ENCODE assay signal across 15 cellular contexts in genomic region chr17:83056583-83057396, GRCh38. TPM values are rescaled to one million over a fixed set of nuclear protein-coding genes. Genes with fewer than 3 reads are reported as not detected.
DNase-seq lines count a peak whose midpoint lies in the region; ATAC-seq and TF ChIP-seq lines count a peak whose summit lies in the region.
"Had no signal": no experiment of that assay in that cellular context is flagged by ENCODE, and none has a peak within 500 bp of the region (broad histone marks: within the 10 kb centered on the region; RNA-seq: fewer than 3 reads in every experiment).

No MANE protein-coding gene starts in this region.

- H3K36me3 ChIP-seq in neural progenitor cell: no peaks in the 10 kb centered on the region
- H3K36me3 ChIP-seq: prostate gland had no signal

- H3K9me3 ChIP-seq in neural progenitor cell (ENCODE audit: low read depth): no peaks in the 10 kb centered on the region
- H3K9me3 ChIP-seq: prostate gland had no signal

- H3K4me3 ChIP-seq in coronary artery: no peak overlapping the region
- no peak overlapping the region for H3K4me3 ChIP-seq in neural progenitor cell
- H3K4me3 ChIP-seq: lung, prostate gland had no signal

- H3K9ac ChIP-seq in neural progenitor cell: no peak overlapping the region

- peaks cover 2% of the 10 kb centered on the region; the same call in 1 of the 2 replicates for H3K27me3 Mint-ChIP-seq in HFFc6 (ENCODE audit: insufficient read depth)
- peaks cover 5% of the 10 kb centered on the region for H3K27me3 Mint-ChIP-seq in neural progenitor cell (ENCODE audit: insufficient read depth, low read depth)
- H3K27me3 Mint-ChIP-seq in effector memory CD8-positive, alpha-beta T cell: no peaks in the 10 kb centered on the region

- H3K9me3 Mint-ChIP-seq in HFFc6 (no peaks in the 10 kb centered on the region), neural progenitor cell (peaks cover 2% of the 10 kb centered on the region)
- no peaks in the 10 kb centered on the region for H3K9me3 Mint-ChIP-seq in effector memory CD8-positive, alpha-beta T cell
- H3K9me3 Mint-ChIP-seq: activated naive CD4-positive, alpha-beta T cell treated with anti-CD3 and anti-CD28 coated beads for 36 hours; CD8-positive, alpha-beta T cell; WTC11 had no signal

- H3K79me2 ChIP-seq in neural progenitor cell (ENCODE audit: low read depth): no peaks in the 10 kb centered on the region

- H3F3A ChIP-seq in neural progenitor cell (ENCODE audit: low read depth): peaks cover 5% of the 10 kb centered on the region

- H3K4me3 Mint-ChIP-seq in HFFc6 (peak overlapping the region; percentile 80), neural progenitor cell (no peak overlapping the region)
- no peak overlapping the region for H3K4me3 Mint-ChIP-seq in effector memory CD8-positive, alpha-beta T cell
- H3K4me3 Mint-ChIP-seq: activated naive CD4-positive, alpha-beta T cell treated with anti-CD3 and anti-CD28 coated beads for 36 hours; CD8-positive, alpha-beta T cell; WTC11 had no signal

- H3K27ac Mint-ChIP-seq in HFFc6: peak overlapping the region; percentile 91
- H3K27ac Mint-ChIP-seq in neural progenitor cell: no peak overlapping the region
- H3K27ac Mint-ChIP-seq in effector memory CD8-positive, alpha-beta T cell: no peak overlapping the region
- H3K27ac Mint-ChIP-seq: activated naive CD4-positive, alpha-beta T cell treated with anti-CD3 and anti-CD28 coated beads for 36 hours; CD8-positive, alpha-beta T cell; WTC11 had no signal

- no peak overlapping the region for H2AFZ ChIP-seq in neural progenitor cell (replicated peaks)

- no peaks in the 10 kb centered on the region for H3K4me1 ChIP-seq in neural progenitor cell

- ATAC-seq in GM21360 (IDR thresholded peaks at IDR 0.05; ENCODE audit: unreplicated experiment): no peak
- ATAC-seq in effector memory CD8-positive, alpha-beta T cell (replicated peaks): no peak
- ATAC-seq: CD8-positive, alpha-beta T cell; WTC11 had no signal

- peak; percentile 28 for DNase-seq in AG08395 (ENCODE audit: low spot score)
- DNase-seq in HFFc6: no peak
- DNase-seq in coronary artery (ENCODE audit: low spot score): peak; percentile 76
- peak; percentile 0 for DNase-seq in neural progenitor cell (ENCODE audit: low spot score)
- DNase-seq in G401 (ENCODE audit: low spot score): no peak
- DNase-seq in NCI-H187 treated with DMSO at 0.1 percent for 48 hours (lab: John Stamatoyannopoulos, UW): no peak
- no peak for DNase-seq in effector memory CD8-positive, alpha-beta T cell
- DNase-seq: activated naive CD4-positive, alpha-beta T cell treated with anti-CD3 and anti-CD28 coated beads for 36 hours; CD8-positive, alpha-beta T cell; Kasumi-1; NCI-H446 treated with DMSO at 0.1 percent for 48 hours had no signal

- H3K4me2 ChIP-seq in neural progenitor cell: no peak overlapping the region

- TF ChIP-seq CTCF in HFFc6 (IDR thresholded peaks at IDR 0.05) (no peak), coronary artery (IDR thresholded peaks at IDR 0.05) (no peak), neural progenitor cell (IDR thresholded peaks at IDR 0.05) (no peak)

- H3K27me3 ChIP-seq in neural progenitor cell: no peaks in the 10 kb centered on the region

- no peaks in the 10 kb centered on the region for H4K20me1 ChIP-seq in neural progenitor cell (ENCODE audit: low read depth)

- no peaks in the 10 kb centered on the region for H3K36me3 Mint-ChIP-seq in HFFc6 (ENCODE audit: low read depth)
- H3K36me3 Mint-ChIP-seq in neural progenitor cell: no peaks in the 10 kb centered on the region
- peaks cover 7% of the 10 kb centered on the region for H3K36me3 Mint-ChIP-seq in effector memory CD8-positive, alpha-beta T cell (ENCODE audit: insufficient read depth)
- H3K36me3 Mint-ChIP-seq: CD8-positive, alpha-beta T cell; WTC11 had no signal

- in situ Hi-C loops in G401 (cut with HindIII; ENCODE audit: low sequenced_read_pairs): no loop called here

- H3K4me1 Mint-ChIP-seq in HFFc6 (ENCODE audit: low read depth) (peaks cover 31% of the 10 kb centered on the region), neural progenitor cell (peaks cover 19% of the 10 kb centered on the region)
- peaks cover 9 to 15% of the 10 kb centered on the region in 2 donors for H3K4me1 Mint-ChIP-seq in effector memory CD8-positive, alpha-beta T cell (ENCODE audit: low read depth in 2 of 2)
- H3K4me1 Mint-ChIP-seq: WTC11 had no signal

- H3K27ac ChIP-seq in coronary artery: peak overlapping the region; percentile 43 to 85
- no peak overlapping the region for H3K27ac ChIP-seq in neural progenitor cell
- H3K27ac ChIP-seq: prostate gland had no signal

RNA-seq across cellular contexts. Expression of gene METRNL, which starts 22.6 kb away (rescaled TPM):
- 10 to 100 TPM; 54.4 to 96.7 (median 90.9) TPM for total RNA-seq in HFFc6 (2021; fragmentation: NEBNext Ultra II Directional; extraction: Animal tissue kit (Norgen Biotek cat#: 25700))
- 3.6 and 12.9 TPM in 2 replicates for total RNA-seq in neural progenitor cell (ENCODE audit: low replicate concordance)
- total RNA-seq in G401 (2014; rRNA removed; shearing (Covaris generic)): 27.8 and 31.9 TPM in 2 replicates

Comparison
In these comparisons a context has a peak if more than half of its experiments do, and no peak if none do; other contexts are left out.
1. DNase-seq: peak in AG08395 (single experiment), coronary artery (single experiment) and neural progenitor cell (single experiment); none in HFFc6 (single experiment), G401 (single experiment), NCI-H187 treated with DMSO at 0.1 percent for 48 hours (single experiment) and effector memory CD8-positive, alpha-beta T cell (0 of 3).